1 cellular context compared by ENCODE assay signal in the genomic region with DNA sequence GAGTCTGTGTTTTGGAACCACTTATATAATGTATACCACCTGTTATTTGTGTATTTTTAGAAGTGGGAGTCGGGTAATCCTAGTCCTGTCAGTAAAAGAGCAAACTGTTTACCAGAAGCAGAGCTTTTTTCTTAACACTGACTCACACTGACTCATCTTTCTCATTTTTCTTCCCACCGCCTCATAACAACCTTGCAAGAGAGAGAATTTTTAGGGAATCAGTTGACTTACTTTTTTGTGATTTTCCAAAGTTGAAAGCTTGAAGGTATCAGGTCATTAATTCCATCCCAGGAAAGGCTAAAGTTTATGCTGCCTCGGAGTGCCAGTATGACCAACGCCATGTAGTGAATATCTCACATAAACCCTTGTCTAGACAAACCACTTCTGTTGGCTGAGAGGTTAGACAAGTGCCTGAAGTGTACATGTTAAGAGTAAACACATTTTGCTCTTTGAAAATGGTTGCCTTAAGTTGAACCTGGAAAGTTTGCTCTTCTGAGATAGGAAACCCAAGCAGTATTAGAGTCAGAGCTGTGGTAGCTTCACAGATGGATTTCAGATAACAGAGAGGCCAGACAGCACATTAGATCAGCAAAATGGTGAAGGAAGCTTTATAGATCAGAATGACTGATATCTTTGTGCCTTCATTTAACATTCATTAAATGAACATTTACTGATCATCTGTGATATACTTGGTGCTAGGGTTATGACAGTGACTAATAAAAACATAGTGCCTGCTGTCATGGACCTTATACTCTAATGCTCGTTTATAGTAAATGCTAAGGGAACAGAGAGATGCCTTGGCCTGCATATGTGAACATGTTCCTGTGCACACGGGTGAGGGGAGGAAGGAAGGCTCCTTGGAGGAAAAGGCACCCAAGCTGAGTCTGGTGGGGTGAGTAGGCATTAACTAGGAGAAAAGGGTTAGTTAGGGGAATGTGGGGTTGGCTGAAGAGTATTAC.
A peak's percentile ranks its signal among the peaks of the same experiment; 100 is the strongest.
TF ChIP-seq lines count a peak whose summit lies in the region.

No MANE protein-coding gene starts in this region.

TF ChIP-seq in HEK293, 187 proteins besides CTCF, POLR2A, EP300 and RAD21 (continued from another document):
- TF ChIP-seq ZNF677 (tag by site-specific recombination; IDR thresholded peaks at IDR 0.05) (no peak), ZNF488 (tag by site-specific recombination; IDR thresholded peaks at IDR 0.05) (no peak), ZNF843 (tag by site-specific recombination; IDR thresholded peaks at IDR 0.05) (no peak), ZNF449 (tag by site-specific recombination; IDR thresholded peaks at IDR 0.05) (no peak), ZNF10 (tag by site-specific recombination; IDR thresholded peaks at IDR 0.05) (no peak), ZNF274 (IDR thresholded peaks at IDR 0.05; ENCODE audit: low read length) (no peak), ZNF274 (tag by site-specific recombination; IDR thresholded peaks at IDR 0.05; ENCODE audit: borderline replicate concordance) (no peak), ZNF24 (tag by site-specific recombination; IDR thresholded peaks at IDR 0.05) (no peak), ZNF366 (tag by site-specific recombination; conservative IDR thresholded peaks at IDR 0.05) (peak; percentile 40), ZNF398 (tag by site-specific recombination; IDR thresholded peaks at IDR 0.05) (no peak), ZNF558 (tag by site-specific recombination; IDR thresholded peaks at IDR 0.05) (0 out of 2 replicates have a peak, but pooled peaks have one; percentile 10), ZNF629 (tag by site-specific recombination; IDR thresholded peaks at IDR 0.05) (peak; percentile 58), ZEB2 (tag by site-specific recombination; IDR thresholded peaks at IDR 0.05) (peak; percentile 46; the same call in 1 of the 2 replicates), ZNF664 (tag by site-specific recombination; IDR thresholded peaks at IDR 0.05) (peak; percentile 42; the same call in 1 of the 2 replicates), ZNF48 (tag by site-specific recombination; IDR thresholded peaks at IDR 0.05) (no peak), ZNF501 (tag by site-specific recombination; IDR thresholded peaks at IDR 0.05) (no peak), ZSCAN23 (tag by site-specific recombination; IDR thresholded peaks at IDR 0.05) (no peak), ZNF140 (tag by site-specific recombination; IDR thresholded peaks at IDR 0.05) (no peak), ZNF521 (tag by site-specific recombination; IDR thresholded peaks at IDR 0.05) (no peak), ZNF202 (tag by site-specific recombination; IDR thresholded peaks at IDR 0.05; ENCODE audit: borderline replicate concordance) (no peak), ZBTB20 (tag by site-specific recombination; IDR thresholded peaks at IDR 0.05) (0 out of 2 replicates have a peak, but pooled peaks have one; percentile 6), ZFP3 (tag by site-specific recombination; IDR thresholded peaks at IDR 0.05; ENCODE audit: low read depth) (no peak), SP2 (tag by site-specific recombination; IDR thresholded peaks at IDR 0.05) (no peak), ZNF529 (tag by site-specific recombination; IDR thresholded peaks at IDR 0.05; ENCODE audit: insufficient replicate concordance) (no peak), ZNF658 (tag by site-specific recombination; IDR thresholded peaks at IDR 0.05) (no peak), ZNF2 (tag by site-specific recombination; IDR thresholded peaks at IDR 0.05) (no peak), ZNF266 (tag by site-specific recombination; IDR thresholded peaks at IDR 0.05; ENCODE audit: low read depth) (no peak), PRDM10 (tag by site-specific recombination; IDR thresholded peaks at IDR 0.05) (peak; percentile 12; the same call in 1 of the 2 replicates), ZNF175 (tag by site-specific recombination; IDR thresholded peaks at IDR 0.05) (no peak), ZNF623 (tag by site-specific recombination; IDR thresholded peaks at IDR 0.05) (no peak), BCL11A (tag by site-specific recombination; IDR thresholded peaks at IDR 0.05; ENCODE audit: low read depth) (0 out of 2 replicates have a peak, but pooled peaks have one; percentile 20), REST (tag by site-specific recombination; IDR thresholded peaks at IDR 0.05) (no peak), ZNF768 (tag by site-specific recombination; IDR thresholded peaks at IDR 0.05) (no peak), ZNF416 (tag by site-specific recombination; IDR thresholded peaks at IDR 0.05) (no peak)
- TF ChIP-seq, protein P1, sequence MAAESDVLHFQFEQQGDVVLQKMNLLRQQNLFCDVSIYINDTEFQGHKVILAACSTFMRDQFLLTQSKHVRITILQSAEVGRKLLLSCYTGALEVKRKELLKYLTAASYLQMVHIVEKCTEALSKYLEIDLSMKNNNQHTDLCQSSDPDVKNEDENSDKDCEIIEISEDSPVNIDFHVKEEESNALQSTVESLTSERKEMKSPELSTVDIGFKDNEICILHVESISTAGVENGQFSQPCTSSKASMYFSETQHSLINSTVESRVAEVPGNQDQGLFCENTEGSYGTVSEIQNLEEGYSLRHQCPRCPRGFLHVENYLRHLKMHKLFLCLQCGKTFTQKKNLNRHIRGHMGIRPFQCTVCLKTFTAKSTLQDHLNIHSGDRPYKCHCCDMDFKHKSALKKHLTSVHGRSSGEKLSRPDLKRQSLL (tag by site-specific recombination; IDR thresholded peaks at IDR 0.05), result no peak
- TF ChIP-seq, protein P2, sequence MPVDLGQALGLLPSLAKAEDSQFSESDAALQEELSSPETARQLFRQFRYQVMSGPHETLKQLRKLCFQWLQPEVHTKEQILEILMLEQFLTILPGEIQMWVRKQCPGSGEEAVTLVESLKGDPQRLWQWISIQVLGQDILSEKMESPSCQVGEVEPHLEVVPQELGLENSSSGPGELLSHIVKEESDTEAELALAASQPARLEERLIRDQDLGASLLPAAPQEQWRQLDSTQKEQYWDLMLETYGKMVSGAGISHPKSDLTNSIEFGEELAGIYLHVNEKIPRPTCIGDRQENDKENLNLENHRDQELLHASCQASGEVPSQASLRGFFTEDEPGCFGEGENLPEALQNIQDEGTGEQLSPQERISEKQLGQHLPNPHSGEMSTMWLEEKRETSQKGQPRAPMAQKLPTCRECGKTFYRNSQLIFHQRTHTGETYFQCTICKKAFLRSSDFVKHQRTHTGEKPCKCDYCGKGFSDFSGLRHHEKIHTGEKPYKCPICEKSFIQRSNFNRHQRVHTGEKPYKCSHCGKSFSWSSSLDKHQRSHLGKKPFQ (tag by site-specific recombination; IDR thresholded peaks at IDR 0.05), result no peak
- TF ChIP-seq, protein P3, sequence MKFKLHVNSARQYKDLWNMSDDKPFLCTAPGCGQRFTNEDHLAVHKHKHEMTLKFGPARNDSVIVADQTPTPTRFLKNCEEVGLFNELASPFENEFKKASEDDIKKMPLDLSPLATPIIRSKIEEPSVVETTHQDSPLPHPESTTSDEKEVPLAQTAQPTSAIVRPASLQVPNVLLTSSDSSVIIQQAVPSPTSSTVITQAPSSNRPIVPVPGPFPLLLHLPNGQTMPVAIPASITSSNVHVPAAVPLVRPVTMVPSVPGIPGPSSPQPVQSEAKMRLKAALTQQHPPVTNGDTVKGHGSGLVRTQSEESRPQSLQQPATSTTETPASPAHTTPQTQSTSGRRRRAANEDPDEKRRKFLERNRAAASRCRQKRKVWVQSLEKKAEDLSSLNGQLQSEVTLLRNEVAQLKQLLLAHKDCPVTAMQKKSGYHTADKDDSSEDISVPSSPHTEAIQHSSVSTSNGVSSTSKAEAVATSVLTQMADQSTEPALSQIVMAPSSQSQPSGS (tag by site-specific recombination; IDR thresholded peaks at IDR 0.05; ENCODE audit: low read depth), result no peak
